In genomic region chr11:73288873-73289707, GRCh38 we compare ENCODE assay signal across 8 cellular contexts. TPM values are rescaled to one million over a fixed set of nuclear protein-coding genes. Genes with fewer than 3 reads are reported as not detected.
DNase-seq lines count a peak whose midpoint lies in the region; ATAC-seq and TF ChIP-seq lines count a peak whose summit lies in the region.

No MANE protein-coding gene starts in this region.

- H2BK12ac ChIP-seq in mesenchymal stem cell (ENCODE audit: low read length in 2 of 2): peak overlapping the region; percentile 77 to 80

- CTCF ChIA-PET in activated CD4-positive, alpha-beta memory T cell treated with anti-CD3 and anti-CD28 coated beads for 36 hours (lab: Charles Lee): interaction anchor here (0.6 to 5.4 kb wide), 17 partner anchors 9 to 554 kb away, joined by 3 to 28 read pairs (median 4); no protein-coding TSS in a partner anchor

- H2AK5ac ChIP-seq in mesenchymal stem cell (ENCODE audit: low read length, severe bottlenecking): peak overlapping the region; percentile 6

- peak overlapping the region; percentile 79 for H4K8ac ChIP-seq in mesenchymal stem cell (ENCODE audit: low read length)

- H3K18ac ChIP-seq in mesenchymal stem cell (ENCODE audit: low read depth in 1 of 2, low read length in 2 of 2): peak overlapping the region; percentile 72 to 85

- peak overlapping the region; percentile 6 for H3K27ac ChIP-seq in mesenchymal stem cell (ENCODE audit: low read length, poor library complexity, severe bottlenecking)

- no peaks in the 10 kb centered on the region for H3K27me3 Mint-ChIP-seq in activated CD4-positive, alpha-beta memory T cell treated with anti-CD3 and anti-CD28 coated beads for 36 hours
- H3K27me3 Mint-ChIP-seq in stimulated activated naive B cell treated with anti-CD40 and anti-IgM and Interleukin-4, amounts not matched to agents 10 μg/mL and 1 μg/mL and 100 μg/mL, for 72 hours: peaks cover 7 to 9% of the 10 kb centered on the region in 2 donors

- intact Hi-C loops in activated CD4-positive, alpha-beta memory T cell treated with anti-CD3 and anti-CD28 coated beads for 36 hours (cut with micrococcal nuclease): loop anchor here (2.0 kb wide), 1 partner anchor 104 kb away; no protein-coding TSS in a partner anchor

- H3K36me3 ChIP-seq in BE2C (peaks cover 9% of the 10 kb centered on the region), endocrine pancreas (ENCODE audit: control insufficient read depth, insufficient read depth, low read length) (no peaks in the 10 kb centered on the region), mesenchymal stem cell (ENCODE audit: control insufficient read depth in 1 of 2, insufficient read depth in 2 of 2, low read depth in 1 of 2, low read length in 2 of 2) (no peaks in the 10 kb centered on the region)

- no peak overlapping the region for H3K27ac Mint-ChIP-seq in activated CD4-positive, alpha-beta memory T cell treated with anti-CD3 and anti-CD28 coated beads for 36 hours
- peak overlapping the region; percentile 87 for H3K27ac Mint-ChIP-seq in stimulated activated naive B cell treated with anti-CD40 and anti-IgM and Interleukin-4, amounts not matched to agents 10 μg/mL and 1 μg/mL and 100 μg/mL, for 72 hours

- H3K4me3 Mint-ChIP-seq in activated CD4-positive, alpha-beta memory T cell treated with anti-CD3 and anti-CD28 coated beads for 36 hours: no peak overlapping the region
- H3K4me3 Mint-ChIP-seq in stimulated activated naive B cell treated with anti-CD40 and anti-IgM and Interleukin-4, amounts not matched to agents 10 μg/mL and 1 μg/mL and 100 μg/mL, for 72 hours: peak overlapping the region; percentile 23 to 54

- no peaks in the 10 kb centered on the region for H3K79me1 ChIP-seq in mesenchymal stem cell (replicated peaks; ENCODE audit: low read length, poor library complexity, severe bottlenecking)

- H2AFZ ChIP-seq in mesenchymal stem cell (ENCODE audit: low read depth, low read length): peak overlapping the region; percentile 85

- no peaks in the 10 kb centered on the region for H3K36me3 Mint-ChIP-seq in activated CD4-positive, alpha-beta memory T cell treated with anti-CD3 and anti-CD28 coated beads for 36 hours
- H3K36me3 Mint-ChIP-seq in stimulated activated naive B cell treated with anti-CD40 and anti-IgM and Interleukin-4, amounts not matched to agents 10 μg/mL and 1 μg/mL and 100 μg/mL, for 72 hours: no peaks in the 10 kb centered on the region

- no peak overlapping the region for H2BK5ac ChIP-seq in mesenchymal stem cell (ENCODE audit: low read depth, low read length, poor library complexity, severe bottlenecking)

- ATAC-seq in GM18868 (IDR thresholded peaks at IDR 0.05; ENCODE audit: unreplicated experiment): peak; percentile 78
- ATAC-seq in HG03139 (IDR thresholded peaks at IDR 0.05; ENCODE audit: unreplicated experiment): peak; percentile 59
- ATAC-seq in stimulated activated naive B cell treated with anti-CD40 and anti-IgM and Interleukin-4, amounts not matched to agents 10 μg/mL and 1 μg/mL and 100 μg/mL, for 72 hours (replicated peaks): peak; percentile 92

- peak overlapping the region; percentile 43 for H3K4me2 ChIP-seq in mesenchymal stem cell (ENCODE audit: low read length, poor library complexity, severe bottlenecking)

- no peak overlapping the region for H3K23ac ChIP-seq in mesenchymal stem cell (ENCODE audit: low read length in 2 of 2)

- peaks cover 6% of the 10 kb centered on the region for H3K4me1 Mint-ChIP-seq in activated CD4-positive, alpha-beta memory T cell treated with anti-CD3 and anti-CD28 coated beads for 36 hours (ENCODE audit: low read depth)
- peaks cover 36 to 44% of the 10 kb centered on the region in 2 donors for H3K4me1 Mint-ChIP-seq in stimulated activated naive B cell treated with anti-CD40 and anti-IgM and Interleukin-4, amounts not matched to agents 10 μg/mL and 1 μg/mL and 100 μg/mL, for 72 hours

- H3K4me1 ChIP-seq in BE2C (peaks cover 37% of the 10 kb centered on the region), endocrine pancreas (ENCODE audit: control insufficient read depth, insufficient read depth, low read length) (no peaks in the 10 kb centered on the region), mesenchymal stem cell (ENCODE audit: control insufficient read depth, insufficient read depth, low read depth, low read length) (peaks cover 19% of the 10 kb centered on the region)

- 30% methylated on average over 17 of the region's 17 CpGs for WGBS in mesenchymal stem cell

- peak overlapping the region; percentile 40 for H4K91ac ChIP-seq in mesenchymal stem cell (ENCODE audit: low read length)

- H2BK120ac ChIP-seq in mesenchymal stem cell (ENCODE audit: low read depth, low read length): no peak overlapping the region

- peak overlapping the region; percentile 6 to 41 for H3K4ac ChIP-seq in mesenchymal stem cell (ENCODE audit: low read depth in 1 of 2, low read length in 2 of 2)

- DNase-seq in BE2C (peak; percentile 90), NCI-H460 (ENCODE audit: extremely low read depth, low read depth) (peak; percentile 68), mesenchymal stem cell (peak; percentile 84)
- peak; percentile 67 for DNase-seq in activated CD4-positive, alpha-beta memory T cell treated with anti-CD3 and anti-CD28 coated beads for 36 hours
- peak; percentile 93 for DNase-seq in stimulated activated naive B cell treated with anti-CD40 and anti-IgM and Interleukin-4, amounts not matched to agents 10 μg/mL and 1 μg/mL and 100 μg/mL, for 72 hours

- peak overlapping the region in 1 of 2 experiments; percentile 85 for H3K14ac ChIP-seq in mesenchymal stem cell (ENCODE audit: low read length in 2 of 2)

- H3K9ac ChIP-seq in endocrine pancreas (ENCODE audit: control insufficient read depth, insufficient read depth, low read length): peak overlapping the region; percentile 30
- peak overlapping the region; percentile 73 for H3K9ac ChIP-seq in mesenchymal stem cell (ENCODE audit: low read length)

- H3K9me3 Mint-ChIP-seq in activated CD4-positive, alpha-beta memory T cell treated with anti-CD3 and anti-CD28 coated beads for 36 hours: no peaks in the 10 kb centered on the region
- H3K9me3 Mint-ChIP-seq in stimulated activated naive B cell treated with anti-CD40 and anti-IgM and Interleukin-4, amounts not matched to agents 10 μg/mL and 1 μg/mL and 100 μg/mL, for 72 hours: no peaks in the 10 kb centered on the region

- POLR2A ChIA-PET in activated CD4-positive, alpha-beta memory T cell treated with anti-CD3 and anti-CD28 coated beads for 36 hours (lab: Charles Lee): no interaction called here

- H2BK15ac ChIP-seq in mesenchymal stem cell (ENCODE audit: low read depth, poor library complexity, severe bottlenecking): peak overlapping the region; percentile 94

- TF ChIP-seq CTCF in BE2C (IDR thresholded peaks at IDR 0.05; ENCODE audit: low read depth, low read length): peak; percentile 99

- no peaks in the 10 kb centered on the region for H3K27me3 ChIP-seq in BE2C
- no peaks in the 10 kb centered on the region for H3K27me3 ChIP-seq in endocrine pancreas (ENCODE audit: control insufficient read depth, insufficient read depth, low read length)
- H3K27me3 ChIP-seq in mesenchymal stem cell (ENCODE audit: control insufficient read depth in 1 of 2, insufficient read depth in 1 of 2, low read length in 2 of 2): no peaks in the 10 kb centered on the region

- H3K9me3 ChIP-seq in BE2C (no peaks in the 10 kb centered on the region), endocrine pancreas (ENCODE audit: control insufficient read depth, low read length) (no peaks in the 10 kb centered on the region), mesenchymal stem cell (ENCODE audit: control insufficient read depth, low read length) (no peaks in the 10 kb centered on the region)

- peak overlapping the region; percentile 56 for H3K4me3 ChIP-seq in BE2C (ENCODE audit: low read depth, low read length)
- no peak overlapping the region for H3K4me3 ChIP-seq in endocrine pancreas (ENCODE audit: control insufficient read depth, insufficient read depth, low read length)
- H3K4me3 ChIP-seq in mesenchymal stem cell (ENCODE audit: insufficient read depth in 1 of 2, low read depth in 1 of 2, low read length in 2 of 2): peak overlapping the region; percentile 17 to 35

RNA-seq across cellular contexts. Expression of gene P2RY6, which starts 17.0 kb away (rescaled TPM):
- 6.5 TPM for polyA plus RNA-seq in BE2C (2012; ENCODE audit: insufficient read depth, insufficient read length, low read depth)
- not detected in 2 replicates for total RNA-seq in NCI-H460 (2014; rRNA removed; shearing (Covaris generic))
- polyA plus RNA-seq in NCI-H460 (2014; cell fraction: nucleus; rRNA removed): 0.10 and 0.42 TPM in 2 replicates
- total RNA-seq in activated CD4-positive, alpha-beta memory T cell treated with anti-CD3 and anti-CD28 coated beads for 36 hours: not detected
- polyA plus RNA-seq in mesenchymal stem cell (2013, experiment 1 of 2): 0.35 TPM
- polyA plus RNA-seq in mesenchymal stem cell (2013, experiment 2 of 2): 0.21 TPM

RNA-seq across cellular contexts. Expression of gene ARHGEF17, which starts 19.0 kb away (rescaled TPM):
- 78.2 TPM for polyA plus RNA-seq in BE2C (2012; ENCODE audit: insufficient read depth, insufficient read length, low read depth)
- 3.7 and 4.0 TPM in 2 replicates for total RNA-seq in NCI-H460 (2014; rRNA removed; shearing (Covaris generic))
- 13.2 and 25.1 TPM in 2 replicates for polyA plus RNA-seq in NCI-H460 (2014; cell fraction: nucleus; rRNA removed)
- total RNA-seq in activated CD4-positive, alpha-beta memory T cell treated with anti-CD3 and anti-CD28 coated beads for 36 hours: under 1 TPM in 1 of 2 experiments, not detected in 1; 0.07 TPM
- 69.6 TPM for polyA plus RNA-seq in mesenchymal stem cell (2013, experiment 1 of 2)
- polyA plus RNA-seq in mesenchymal stem cell (2013, experiment 2 of 2): 65.7 TPM
